ENCODE assay signal across 1 cellular context in genomic region chr15:59492389-59493377, GRCh38.
TF ChIP-seq lines count a peak whose summit lies in the region.

No MANE protein-coding gene starts in this region.

TF ChIP-seq in HepG2, 621 proteins besides CTCF, POLR2A, EP300 and RAD21 (continued from another document and continues in another):
- TF ChIP-seq ZNF800 (CRISPR knock-in tag; IDR thresholded peaks at IDR 0.05) = 0 out of 2 replicates have a peak, but pooled peaks have one; percentile 33
- no peak for TF ChIP-seq MAFF (IDR thresholded peaks at IDR 0.05; ENCODE audit: low read depth, low read length)
- TF ChIP-seq RFXAP (CRISPR knock-in tag; IDR thresholded peaks at IDR 0.05; ENCODE audit: borderline replicate concordance) = no peak
- TF ChIP-seq REST (IDR thresholded peaks at IDR 0.05; ENCODE audit: borderline replicate concordance in 1 of 2, low read depth in 1 of 2, low read length in 2 of 2) = no peak
- no peak for TF ChIP-seq POLR2G (IDR thresholded peaks at IDR 0.05; ENCODE audit: low read depth, low read length)
- TF ChIP-seq REL (CRISPR knock-in tag; conservative IDR thresholded peaks at IDR 0.05) = no peak
- TF ChIP-seq NFRKB (IDR thresholded peaks at IDR 0.05) = no peak
- TF ChIP-seq ZNF557 (CRISPR knock-in tag; IDR thresholded peaks at IDR 0.05) = no peak
- TF ChIP-seq FOXJ3 (CRISPR knock-in tag; IDR thresholded peaks at IDR 0.05; ENCODE audit: borderline replicate concordance) = no peak
- no peak for TF ChIP-seq U2AF2 (IDR thresholded peaks at IDR 0.05; ENCODE audit: low read depth, low read length)
- no peak for TF ChIP-seq ZNF891 (CRISPR knock-in tag; IDR thresholded peaks at IDR 0.05)
- no peak for TF ChIP-seq ZFP36L1 (CRISPR knock-in tag; IDR thresholded peaks at IDR 0.05)
- TF ChIP-seq ARNT (IDR thresholded peaks at IDR 0.05) = no peak
- no peak for TF ChIP-seq ZBTB46 (CRISPR knock-in tag; IDR thresholded peaks at IDR 0.05; ENCODE audit: borderline replicate concordance)
- 0 out of 2 replicates have a peak, but pooled peaks have one; percentile 30 for TF ChIP-seq GATAD1 (CRISPR knock-in tag; IDR thresholded peaks at IDR 0.05)
- no peak for TF ChIP-seq ZNF609 (CRISPR knock-in tag; IDR thresholded peaks at IDR 0.05; ENCODE audit: borderline replicate concordance)
- no peak for TF ChIP-seq ZNF710 (CRISPR knock-in tag; IDR thresholded peaks at IDR 0.05; ENCODE audit: borderline replicate concordance)
- TF ChIP-seq ZNF605 (CRISPR knock-in tag; IDR thresholded peaks at IDR 0.05) = 0 out of 2 replicates have a peak, but pooled peaks have one; percentile 24
- no peak for TF ChIP-seq CREB1 (IDR thresholded peaks at IDR 0.05)
- no peak for TF ChIP-seq CREB1 (CRISPR knock-in tag; IDR thresholded peaks at IDR 0.05)
- TF ChIP-seq NFYB (CRISPR knock-in tag; IDR thresholded peaks at IDR 0.05) = no peak
- no peak for TF ChIP-seq ZNF180 (CRISPR knock-in tag; IDR thresholded peaks at IDR 0.05; ENCODE audit: borderline replicate concordance, low read depth)
- no peak for TF ChIP-seq GFI1 (CRISPR knock-in tag; IDR thresholded peaks at IDR 0.05; ENCODE audit: borderline replicate concordance)
- no peak for TF ChIP-seq IRX3 (CRISPR knock-in tag; IDR thresholded peaks at IDR 0.05; ENCODE audit: borderline replicate concordance, low read depth)
- TF ChIP-seq KLF12 (CRISPR knock-in tag; IDR thresholded peaks at IDR 0.05; ENCODE audit: borderline replicate concordance) = 0 out of 2 replicates have a peak, but pooled peaks have one; percentile 60
- no peak for TF ChIP-seq HHEX (CRISPR knock-in tag; IDR thresholded peaks at IDR 0.05)
- TF ChIP-seq SMC3 (IDR thresholded peaks at IDR 0.05; ENCODE audit: low read length) = peak; percentile 95
- no peak for TF ChIP-seq ZNF136 (CRISPR knock-in tag; IDR thresholded peaks at IDR 0.05; ENCODE audit: low read depth)
- no peak for TF ChIP-seq AKAP8 (CRISPR knock-in tag; IDR thresholded peaks at IDR 0.05)
- TF ChIP-seq IRF2 (CRISPR knock-in tag; IDR thresholded peaks at IDR 0.05) = 0 out of 2 replicates have a peak, but pooled peaks have one; percentile 18
- no peak for TF ChIP-seq CEBPZ (IDR thresholded peaks at IDR 0.05; ENCODE audit: low read length)
- TF ChIP-seq RELA (CRISPR knock-in tag; IDR thresholded peaks at IDR 0.05) = no peak
- TF ChIP-seq ZNF543 (CRISPR knock-in tag; IDR thresholded peaks at IDR 0.05) = no peak
- no peak for TF ChIP-seq ZNF260 (CRISPR knock-in tag; IDR thresholded peaks at IDR 0.05; ENCODE audit: borderline replicate concordance, low read depth)
- 0 out of 2 replicates have a peak, but pooled peaks have one; percentile 14 for TF ChIP-seq SAP130 (CRISPR knock-in tag; IDR thresholded peaks at IDR 0.05; ENCODE audit: low read depth)
- TF ChIP-seq ZNF275 (CRISPR knock-in tag; IDR thresholded peaks at IDR 0.05; ENCODE audit: borderline replicate concordance) = no peak
- TF ChIP-seq ZNF687 (CRISPR knock-in tag; IDR thresholded peaks at IDR 0.05) = no peak
